Comparison of ENCODE assay signal across 15 cellular contexts in genomic region chr1:24861821-24862727, GRCh38.
DNase-seq lines count a peak whose midpoint lies in the region; ATAC-seq and TF ChIP-seq lines count a peak whose summit lies in the region.
"Had no signal": no experiment of that assay in that cellular context is flagged by ENCODE, and none has a peak within 500 bp of the region (broad histone marks: within the 10 kb centered on the region; RNA-seq: fewer than 3 reads in every experiment).

No MANE protein-coding gene starts in this region.

- no peaks in the 10 kb centered on the region for H3K36me3 Mint-ChIP-seq in WTC11
- no peaks in the 10 kb centered on the region for H3K36me3 Mint-ChIP-seq in glutamatergic neuron (ENCODE audit: unreplicated experiment)

- no peaks in the 10 kb centered on the region for H3K27me3 Mint-ChIP-seq in WTC11 (ENCODE audit: low read depth)
- peaks cover 2% of the 10 kb centered on the region for H3K27me3 Mint-ChIP-seq in glutamatergic neuron (ENCODE audit: unreplicated experiment)

- DNase-seq in cardiac muscle cell (ENCODE audit: low read depth in 1 of 2, low spot score in 1 of 2) (peak in 1 of 2 donors; percentile 22), left cardiac atrium (no peak), WTC11 (ENCODE audit: low spot score) (no peak), left lobe of liver (ENCODE audit: low spot score) (peak; percentile 31), upper lobe of right lung (no peak), glutamatergic neuron (no peak), AG08395 (ENCODE audit: low spot score) (no peak)
- DNase-seq: activated CD4-positive, alpha-beta T cell treated with anti-CD3 and anti-CD28 coated beads for 36 hours; activated naive CD4-positive, alpha-beta T cell; foreskin melanocyte; NCI-H526 had no signal

- no peak for ATAC-seq in left cardiac atrium
- peak; percentile 29 for ATAC-seq in WTC11
- ATAC-seq in left lobe of liver: no peak
- peak; percentile 79 for ATAC-seq in upper lobe of right lung
- ATAC-seq in HG03442 (IDR thresholded peaks at IDR 0.05; ENCODE audit: unreplicated experiment): no peak
- ATAC-seq: activated CD4-positive, alpha-beta T cell treated with anti-CD3 and anti-CD28 coated beads for 36 hours; SK-N-SH treated with all-trans-retinoic acid at 6 μM for 48 hours had no signal

- H3K4me3 Mint-ChIP-seq in WTC11: no peak overlapping the region
- H3K4me3 Mint-ChIP-seq in glutamatergic neuron (ENCODE audit: unreplicated experiment): no peak overlapping the region
- H3K4me3 Mint-ChIP-seq: activated CD4-positive, alpha-beta T cell treated with anti-CD3 and anti-CD28 coated beads for 36 hours had no signal

- peak overlapping the region; percentile 20; the same call in 1 of the 2 replicates for H3K27ac Mint-ChIP-seq in WTC11
- H3K27ac Mint-ChIP-seq in glutamatergic neuron (ENCODE audit: unreplicated experiment): no peak overlapping the region
- H3K27ac Mint-ChIP-seq: activated CD4-positive, alpha-beta T cell treated with anti-CD3 and anti-CD28 coated beads for 36 hours had no signal

- intact Hi-C loops in left cardiac atrium (cut with DNase I): no loop called here
- intact Hi-C loops in upper lobe of right lung (cut with DNase I): no loop called here

- H3K36me3 ChIP-seq in cardiac muscle cell (no peaks in the 10 kb centered on the region), upper lobe of right lung (no peaks in the 10 kb centered on the region)
- H3K36me3 ChIP-seq: BLaER1, thoracic aorta had no signal

- CTCF ChIA-PET in WTC11 (lab: Charles Lee): interaction anchor here (0.7 to 4.2 kb wide), 14 partner anchors 9 to 1034 kb away, joined by 3 to 31 read pairs (median 5); partner anchors contain the start of gene RUNX3

- H3K9me3 ChIP-seq in cardiac muscle cell (ENCODE audit: low read depth) (no peaks in the 10 kb centered on the region), upper lobe of right lung (no peaks in the 10 kb centered on the region)
- H3K9me3 ChIP-seq: BLaER1, thoracic aorta had no signal

- H3K9me3 Mint-ChIP-seq in WTC11 (no peaks in the 10 kb centered on the region), glutamatergic neuron (ENCODE audit: unreplicated experiment) (no peaks in the 10 kb centered on the region)

- no peak overlapping the region for H3K27ac ChIP-seq in cardiac muscle cell
- H3K27ac ChIP-seq in upper lobe of right lung: peak overlapping the region; percentile 42
- H3K27ac ChIP-seq: BLaER1, thoracic aorta had no signal

- H3K27me3 ChIP-seq in cardiac muscle cell (no peaks in the 10 kb centered on the region), upper lobe of right lung (peaks cover 5% of the 10 kb centered on the region)
- H3K27me3 ChIP-seq: BLaER1 had no signal

- peak; percentile 27 for TF ChIP-seq CTCF in cardiac muscle cell (IDR thresholded peaks at IDR 0.05; ENCODE audit: low read depth, low read length)
- TF ChIP-seq CTCF in WTC11 (IDR thresholded peaks at IDR 0.05): no peak
- no peak for TF ChIP-seq CTCF in upper lobe of right lung (IDR thresholded peaks at IDR 0.05)
- TF ChIP-seq CTCF in glutamatergic neuron (IDR thresholded peaks at IDR 0.05; ENCODE audit: partially characterized antibody, unreplicated experiment): no peak

- peaks cover 15% of the 10 kb centered on the region for H3K4me1 Mint-ChIP-seq in WTC11
- H3K4me1 Mint-ChIP-seq in glutamatergic neuron (ENCODE audit: low read depth, unreplicated experiment): no peaks in the 10 kb centered on the region
- H3K4me1 Mint-ChIP-seq: activated CD4-positive, alpha-beta T cell treated with anti-CD3 and anti-CD28 coated beads for 36 hours had no signal

- H3K4me3 ChIP-seq in cardiac muscle cell (no peak overlapping the region), upper lobe of right lung (no peak overlapping the region)
- H3K4me3 ChIP-seq: BLaER1, thoracic aorta had no signal

- POLR2A ChIA-PET in WTC11 (lab: Charles Lee): interaction anchor here (0.8 kb wide), 2 partner anchors 13 to 17 kb away, joined by 3 read pairs; no protein-coding TSS in a partner anchor

- H3K4me1 ChIP-seq in cardiac muscle cell (ENCODE audit: low read depth) (peaks cover 8% of the 10 kb centered on the region), upper lobe of right lung (no peaks in the 10 kb centered on the region)

TF ChIP-seq in WTC11, 78 proteins besides CTCF, POLR2A, EP300 and RAD21 (continues in another document):
- TF ChIP-seq PREB (CRISPR knock-in tag; IDR thresholded peaks at IDR 0.05; ENCODE audit: borderline replicate concordance) (no peak), ATF6 (CRISPR knock-in tag; IDR thresholded peaks at IDR 0.05) (no peak), ELF4 (CRISPR knock-in tag; IDR thresholded peaks at IDR 0.05; ENCODE audit: low read depth) (no peak), ZNF121 (CRISPR knock-in tag; IDR thresholded peaks at IDR 0.05) (no peak), USF1 (CRISPR knock-in tag; IDR thresholded peaks at IDR 0.05) (no peak), ZBTB21 (CRISPR knock-in tag; IDR thresholded peaks at IDR 0.05; ENCODE audit: borderline replicate concordance) (no peak)
- TF ChIP-seq, protein P1, sequence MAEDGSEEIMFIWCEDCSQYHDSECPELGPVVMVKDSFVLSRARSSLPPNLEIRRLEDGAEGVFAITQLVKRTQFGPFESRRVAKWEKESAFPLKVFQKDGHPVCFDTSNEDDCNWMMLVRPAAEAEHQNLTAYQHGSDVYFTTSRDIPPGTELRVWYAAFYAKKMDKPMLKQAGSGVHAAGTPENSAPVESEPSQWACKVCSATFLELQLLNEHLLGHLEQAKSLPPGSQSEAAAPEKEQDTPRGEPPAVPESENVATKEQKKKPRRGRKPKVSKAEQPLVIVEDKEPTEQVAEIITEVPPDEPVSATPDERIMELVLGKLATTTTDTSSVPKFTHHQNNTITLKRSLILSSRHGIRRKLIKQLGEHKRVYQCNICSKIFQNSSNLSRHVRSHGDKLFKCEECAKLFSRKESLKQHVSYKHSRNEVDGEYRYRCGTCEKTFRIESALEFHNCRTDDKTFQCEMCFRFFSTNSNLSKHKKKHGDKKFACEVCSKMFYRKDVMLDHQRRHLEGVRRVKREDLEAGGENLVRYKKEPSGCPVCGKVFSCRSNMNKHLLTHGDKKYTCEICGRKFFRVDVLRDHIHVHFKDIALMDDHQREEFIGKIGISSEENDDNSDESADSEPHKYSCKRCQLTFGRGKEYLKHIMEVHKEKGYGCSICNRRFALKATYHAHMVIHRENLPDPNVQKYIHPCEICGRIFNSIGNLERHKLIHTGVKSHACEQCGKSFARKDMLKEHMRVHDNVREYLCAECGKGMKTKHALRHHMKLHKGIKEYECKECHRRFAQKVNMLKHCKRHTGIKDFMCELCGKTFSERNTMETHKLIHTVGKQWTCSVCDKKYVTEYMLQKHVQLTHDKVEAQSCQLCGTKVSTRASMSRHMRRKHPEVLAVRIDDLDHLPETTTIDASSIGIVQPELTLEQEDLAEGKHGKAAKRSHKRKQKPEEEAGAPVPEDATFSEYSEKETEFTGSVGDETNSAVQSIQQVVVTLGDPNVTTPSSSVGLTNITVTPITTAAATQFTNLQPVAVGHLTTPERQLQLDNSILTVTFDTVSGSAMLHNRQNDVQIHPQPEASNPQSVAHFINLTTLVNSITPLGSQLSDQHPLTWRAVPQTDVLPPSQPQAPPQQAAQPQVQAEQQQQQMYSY (CRISPR knock-in tag; IDR thresholded peaks at IDR 0.05): no peak

Comparison
In these comparisons a context has a peak if more than half of its experiments do, and no peak if none do; other contexts are left out.
1. ATAC-seq: peak in WTC11 (single experiment) and upper lobe of right lung (single experiment); none in left cardiac atrium (0 of 2), left lobe of liver (single experiment) and HG03442 (single experiment).